Comparison of ENCODE assay signal across 12 cellular contexts in the genomic region with DNA sequence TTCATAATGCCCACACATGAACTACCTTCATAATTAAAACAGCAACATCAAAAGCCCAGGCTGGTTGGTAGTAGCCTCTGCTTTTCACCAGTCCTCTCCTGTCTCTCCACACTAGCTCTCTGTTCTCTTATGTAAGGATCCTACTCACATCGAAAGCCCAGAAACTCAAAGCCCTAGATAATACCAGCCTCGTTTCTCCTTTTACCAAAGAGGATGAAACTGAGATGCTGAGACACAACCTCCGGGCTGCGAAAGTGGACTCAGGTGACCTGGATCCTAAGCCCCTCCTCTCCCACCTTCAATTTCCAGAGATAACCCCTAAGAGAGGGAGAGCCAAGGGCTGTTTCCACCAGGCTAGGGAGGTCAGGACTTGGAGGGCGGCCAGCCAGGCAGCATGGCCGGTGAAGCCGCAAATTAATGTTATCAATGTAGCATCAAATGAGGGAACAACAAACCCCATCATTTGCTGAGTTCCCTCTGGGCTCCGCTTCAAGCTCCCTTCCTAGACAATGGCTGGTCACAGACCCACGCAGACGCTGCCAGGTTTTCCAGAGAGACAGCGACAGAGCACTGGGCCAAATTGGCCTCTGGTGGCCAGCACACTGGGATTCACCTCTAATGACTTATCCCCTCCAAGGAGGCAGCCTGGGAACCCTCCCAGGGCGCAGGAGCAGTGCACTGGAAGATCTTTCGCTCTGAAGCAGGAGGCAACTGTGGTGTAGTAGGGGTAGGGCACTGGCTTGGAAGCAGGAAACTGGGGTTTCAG. TPM values are rescaled to one million over a fixed set of nuclear protein-coding genes. Genes with fewer than 3 reads are reported as not detected.
DNase-seq lines count a peak whose midpoint lies in the region; ATAC-seq, FAIRE-seq and TF ChIP-seq lines count a peak whose summit lies in the region.
"Had no signal": no experiment of that assay in that cellular context is flagged by ENCODE, and none has a peak within 500 bp of the region (broad histone marks: within the 10 kb centered on the region; RNA-seq: fewer than 3 reads in every experiment).

No MANE protein-coding gene starts in this region.

- H3K27me3 ChIP-seq in IMR-90 (ENCODE audit: control insufficient read depth, insufficient read depth, low read length) (peaks cover 30% of the 10 kb centered on the region), endothelial cell of umbilical vein (ENCODE audit: control insufficient read depth in 2 of 2, insufficient read depth in 2 of 2, low read length in 2 of 2) (peaks cover 0 to 11% of the 10 kb centered on the region in 2 experiments), parathyroid adenoma (ENCODE audit: control insufficient read depth, insufficient read depth, low read length) (no peaks in the 10 kb centered on the region)

- H2BK120ac ChIP-seq in IMR-90 (ENCODE audit: low read depth, low read length) = no peak overlapping the region

- no peak overlapping the region for H4K91ac ChIP-seq in IMR-90 (ENCODE audit: insufficient read depth, low read depth, low read length)

- POLR2A ChIA-PET in IMR-90 (lab: Charles Lee; ENCODE audit: unreplicated experiment) (no interaction called here), endothelial cell of umbilical vein (lab: Charles Lee) (no interaction called here)

- 50% methylated on average over 2 of the region's 13 CpGs; no CpG with 5 or more reads in 1 of the 2 experiments for WGBS in IMR-90 (ENCODE audit: extremely low coverage in 2 of 2, insufficient read length in 1 of 2), 2 experiments

- intact Hi-C loops in IMR-90 (cut with micrococcal nuclease) (no loop called here), endothelial cell of umbilical vein (cut with micrococcal nuclease) (no loop called here)

- no peak overlapping the region for H4K5ac ChIP-seq in IMR-90 (ENCODE audit: low read depth, low read length)

- no peak overlapping the region for H3K56ac ChIP-seq in IMR-90 (ENCODE audit: extremely low read depth, insufficient read depth, low read length)

- H3K23ac ChIP-seq in IMR-90 (ENCODE audit: low read depth, low read length) = no peak overlapping the region

- dilution Hi-C loops in IMR-90 (cut with HindIII; ENCODE audit: low sequenced_read_pairs, unreplicated experiment) (no loop called here), endothelial cell of umbilical vein (cut with MboI; ENCODE audit: extremely low pct_ligation_motif_present, low sequenced_read_pairs) (no loop called here)

- H3K27ac ChIP-seq in IMR-90 (ENCODE audit: insufficient read depth, low read length) (no peak overlapping the region), endothelial cell of umbilical vein (ENCODE audit: insufficient read depth, low read depth, low read length) (no peak overlapping the region), parathyroid adenoma (no peak overlapping the region)
- H3K27ac ChIP-seq: gastroesophageal sphincter had no signal

- no peak overlapping the region for H2BK15ac ChIP-seq in IMR-90 (ENCODE audit: low read depth, low read length)

- H3K9ac ChIP-seq in IMR-90 (ENCODE audit: low read depth, low read length) = no peak overlapping the region
- H3K9ac ChIP-seq in endothelial cell of umbilical vein (replicated peaks; ENCODE audit: extremely low read depth, insufficient read depth, low read length) = no peak overlapping the region
- H3K9ac ChIP-seq in parathyroid adenoma = no peak overlapping the region

- H3K4me2 ChIP-seq in IMR-90 (ENCODE audit: low read depth, low read length) (no peak overlapping the region), endothelial cell of umbilical vein (ENCODE audit: insufficient read depth, low read length) (no peak overlapping the region), parathyroid adenoma (ENCODE audit: low read length) (peak overlapping the region; percentile 26)

- no peak overlapping the region for H3K18ac ChIP-seq in IMR-90 (ENCODE audit: low read depth, low read length)

- no peak for DNase-seq in IMR-90
- DNase-seq in NCI-H69 (lab: John Stamatoyannopoulos, UW) = peak; percentile 82
- DNase-seq in endothelial cell of umbilical vein (ENCODE audit: low read depth, low spot score) = no peak
- no peak for DNase-seq in activated naive CD4-positive, alpha-beta T cell treated with Interleukin-2 at 50 U/mL for 16 hours
- DNase-seq in erythroblast (lab: John Stamatoyannopoulos, UW) = no peak
- DNase-seq: NCI-H2029, T1000 had no signal

- ATAC-seq in IMR-90 (ENCODE audit: low read depth) (no peak), HG03442 (IDR thresholded peaks at IDR 0.05; ENCODE audit: unreplicated experiment) (no peak)
- ATAC-seq: gastroesophageal sphincter, sciatic nerve had no signal

- TF ChIP-seq RAD21 in IMR-90 (IDR thresholded peaks at IDR 0.05; ENCODE audit: low read length) = no peak

- TF ChIP-seq CTCF in IMR-90 (conservative IDR thresholded peaks at IDR 0.05; ENCODE audit: low read depth, low read length) = no peak
- TF ChIP-seq CTCF in endothelial cell of umbilical vein (IDR thresholded peaks at IDR 0.05; ENCODE audit: extremely low read depth in 1 of 2, insufficient read depth in 1 of 2, low read depth in 1 of 2, low read length in 2 of 2) = no peak
- no peak for TF ChIP-seq CTCF in parathyroid adenoma (IDR thresholded peaks at IDR 0.05)

- in situ Hi-C loops in IMR-90 (cut with MboI; ENCODE audit: low sequenced_read_pairs) = no loop called here

- H2BK5ac ChIP-seq in IMR-90 (ENCODE audit: low read depth, low read length, poor library complexity, severe bottlenecking) = no peak overlapping the region

- no peaks in the 10 kb centered on the region for H3K79me1 ChIP-seq in IMR-90 (ENCODE audit: low read depth in 1 of 2, low read length in 2 of 2)

- H3K4me3 ChIP-seq in IMR-90 (ENCODE audit: insufficient read depth, low read depth, low read length) (no peak overlapping the region), endothelial cell of umbilical vein (replicated peaks in 1 of 3; ENCODE audit: insufficient read depth in 1 of 3, low read depth in 1 of 3, low read length in 3 of 3) (no peak overlapping the region), parathyroid adenoma (ENCODE audit: low read depth, low read length) (no peak overlapping the region)
- H3K4me3 ChIP-seq: gastroesophageal sphincter, HAP-1 had no signal

- H2AK5ac ChIP-seq in IMR-90 (ENCODE audit: low read depth, low read length) = no peak overlapping the region

- no peaks in the 10 kb centered on the region for H3K36me3 ChIP-seq in IMR-90 (ENCODE audit: control insufficient read depth, insufficient read depth, low read length)
- H3K36me3 ChIP-seq in endothelial cell of umbilical vein (ENCODE audit: control insufficient read depth in 2 of 2, extremely low read depth in 1 of 2, insufficient read depth in 2 of 2, low read length in 2 of 2) = no peaks in the 10 kb centered on the region
- H3K36me3 ChIP-seq in parathyroid adenoma (ENCODE audit: control insufficient read depth, insufficient read depth, low read length) = no peaks in the 10 kb centered on the region
- H3K36me3 ChIP-seq: gastroesophageal sphincter, HAP-1 had no signal

- H3K4ac ChIP-seq in IMR-90 (ENCODE audit: low read depth, low read length) = no peak overlapping the region

- H4K20me1 ChIP-seq in IMR-90 (ENCODE audit: insufficient read depth, low read length) (no peaks in the 10 kb centered on the region), endothelial cell of umbilical vein (replicated peaks; ENCODE audit: control insufficient read depth, extremely low read depth, insufficient read depth, low read length) (no peaks in the 10 kb centered on the region)

- H3K9me1 ChIP-seq in IMR-90 (ENCODE audit: insufficient read depth, low read length) (no peaks in the 10 kb centered on the region; the same call in 1 of the 2 replicates), endothelial cell of umbilical vein (replicated peaks; ENCODE audit: control insufficient read depth, extremely low read depth, insufficient read depth, low read length) (no peaks in the 10 kb centered on the region)

- no peak overlapping the region for H3K14ac ChIP-seq in IMR-90 (replicated peaks; ENCODE audit: low read depth, low read length)

- H2BK20ac ChIP-seq in IMR-90 (ENCODE audit: low read depth, low read length) = no peak overlapping the region

- H3K4me1 ChIP-seq in IMR-90 (ENCODE audit: control insufficient read depth, insufficient read depth, low read length) (peaks cover 7% of the 10 kb centered on the region; the same call in 1 of the 2 replicates), endothelial cell of umbilical vein (ENCODE audit: control insufficient read depth, extremely low read depth, insufficient read depth, low read length) (peaks cover 18% of the 10 kb centered on the region), parathyroid adenoma (peaks cover 11% of the 10 kb centered on the region)
- H3K4me1 ChIP-seq: HAP-1 had no signal

- CTCF ChIA-PET in IMR-90 (lab: Yijun Ruan, JAX) = no interaction called here
- CTCF ChIA-PET in endothelial cell of umbilical vein (lab: Charles Lee) = interaction anchor here (1.1 kb wide), 1 partner anchor 71 kb away, joined by 3 read pairs; the partner anchor contains the start of gene PAFAH2

- H2AK9ac ChIP-seq in IMR-90 (replicated peaks; ENCODE audit: low read depth, low read length, poor library complexity) = no peak overlapping the region

- peak overlapping the region; percentile 18 for H2AFZ ChIP-seq in IMR-90 (replicated peaks; ENCODE audit: low read length, poor library complexity)
- H2AFZ ChIP-seq in endothelial cell of umbilical vein (ENCODE audit: low read depth, low read length) = peak overlapping the region; percentile 34
- peak overlapping the region; percentile 68 for H2AFZ ChIP-seq in parathyroid adenoma

- FAIRE-seq in endothelial cell of umbilical vein (lab: Jason Lieb, UNC) = no peak

- H4K8ac ChIP-seq in IMR-90 (ENCODE audit: low read depth in 2 of 2, low read length in 2 of 2) = no peak overlapping the region

- no TSS peak for BruUV-seq in IMR-90 (replicated peaks; lab: Mats Ljungman, UMichigan)
- no TSS peak for BruUV-seq in endothelial cell of umbilical vein (replicated peaks; lab: Mats Ljungman, UMichigan)

- TF ChIP-seq POLR2A in IMR-90 (IDR thresholded peaks at IDR 0.05; ENCODE audit: low read depth, low read length) (no peak), endothelial cell of umbilical vein (IDR thresholded peaks at IDR 0.05; ENCODE audit: low read depth, low read length) (no peak), erythroblast (IDR thresholded peaks at IDR 0.05; ENCODE audit: low read length) (no peak)

- no peaks in the 10 kb centered on the region for H3K79me2 ChIP-seq in endothelial cell of umbilical vein (ENCODE audit: control insufficient read depth, insufficient read depth, low read length)
- no peaks in the 10 kb centered on the region for H3K79me2 ChIP-seq in parathyroid adenoma

- no peaks in the 10 kb centered on the region for H3K9me3 ChIP-seq in IMR-90 (ENCODE audit: control insufficient read depth, insufficient read depth, low read length)
- no peaks in the 10 kb centered on the region for H3K9me3 ChIP-seq in endothelial cell of umbilical vein (replicated peaks; ENCODE audit: control insufficient read depth, insufficient read depth, low read length)
- H3K9me3 ChIP-seq in parathyroid adenoma (ENCODE audit: control insufficient read depth, low read length) = no peaks in the 10 kb centered on the region
- H3K9me3 ChIP-seq: gastroesophageal sphincter, HAP-1 had no signal

RNA-seq across cellular contexts. Expression of gene STMN1, which starts 20.7 kb away (rescaled TPM):
- 93.0 and 194 TPM in 2 replicates for total RNA-seq in IMR-90 (2012; rRNA removed)
- 179 and 273 TPM in 2 replicates for polyA plus RNA-seq in IMR-90 (2012; rRNA removed)
- polyA plus RNA-seq in IMR-90 (2012; cell fraction: cytosol; rRNA removed) = 28.5 and 67.8 TPM in 2 replicates
- 11.0 and 55.5 TPM in 2 replicates for polyA plus RNA-seq in IMR-90 (2012; cell fraction: nucleus; rRNA removed; ENCODE audit: low replicate concordance)
- 491 and 503 TPM in 2 replicates for total RNA-seq in endothelial cell of umbilical vein
- polyA plus RNA-seq in endothelial cell of umbilical vein = 63.6 and 102 TPM in 2 replicates
- 195 and 223 TPM in 2 replicates for polyA plus RNA-seq in endothelial cell of umbilical vein (2011; cell fraction: cytosol; rRNA removed)
- polyA plus RNA-seq in endothelial cell of umbilical vein (2011; cell fraction: nucleus; rRNA removed) = 163 and 235 TPM in 2 replicates
- polyA plus RNA-seq in endothelial cell of umbilical vein (2012) = 303 and 405 TPM in 2 replicates
- 34.4 and 40.5 TPM in 2 replicates for polyA minus RNA-seq in endothelial cell of umbilical vein
- polyA minus RNA-seq in endothelial cell of umbilical vein (2011; cell fraction: cytosol; rRNA and poly(A)+ RNA removed) = 31.1 TPM
- 47.4 and 65.3 TPM in 2 replicates for polyA minus RNA-seq in endothelial cell of umbilical vein (2011; cell fraction: nucleus; rRNA and poly(A)+ RNA removed)

RNA-seq across cellular contexts. Expression of gene PAQR7, which starts 51.4 kb away (rescaled TPM):
- total RNA-seq in IMR-90 (2012; rRNA removed) (8.3 and 9.0 TPM in 2 replicates), endothelial cell of umbilical vein (8.4 and 9.1 TPM in 2 replicates)
- polyA plus RNA-seq in IMR-90 (2012; rRNA removed) (12.0 and 12.9 TPM in 2 replicates), endothelial cell of umbilical vein (10.8 and 12.1 TPM in 2 replicates)
- 7.6 and 16.9 TPM in 2 replicates for polyA plus RNA-seq in IMR-90 (2012; cell fraction: cytosol; rRNA removed)
- 33.3 and 47.8 TPM in 2 replicates for polyA plus RNA-seq in IMR-90 (2012; cell fraction: nucleus; rRNA removed; ENCODE audit: low replicate concordance)
- polyA plus RNA-seq in endothelial cell of umbilical vein (2011; cell fraction: cytosol; rRNA removed) = 6.2 and 6.3 TPM in 2 replicates
- 9.5 and 10.9 TPM in 2 replicates for polyA plus RNA-seq in endothelial cell of umbilical vein (2011; cell fraction: nucleus; rRNA removed)
- polyA plus RNA-seq in endothelial cell of umbilical vein (2012) = 7.2 and 9.7 TPM in 2 replicates
- 13.2 and 15.0 TPM in 2 replicates for polyA minus RNA-seq in endothelial cell of umbilical vein
- 8.3 TPM for polyA minus RNA-seq in endothelial cell of umbilical vein (2011; cell fraction: cytosol; rRNA and poly(A)+ RNA removed)
- 3.4 and 4.4 TPM in 2 replicates for polyA minus RNA-seq in endothelial cell of umbilical vein (2011; cell fraction: nucleus; rRNA and poly(A)+ RNA removed)

Comparison
In these comparisons a context has a peak if more than half of its experiments do, and no peak if none do; other contexts are left out.
1. H2AFZ ChIP-seq: peak in every context shown above with its lines; median percentile 68 in parathyroid adenoma; 34 in endothelial cell of umbilical vein; 18 in IMR-90.